Comparison of ENCODE assay signal across 20 cellular contexts in the genomic region with DNA sequence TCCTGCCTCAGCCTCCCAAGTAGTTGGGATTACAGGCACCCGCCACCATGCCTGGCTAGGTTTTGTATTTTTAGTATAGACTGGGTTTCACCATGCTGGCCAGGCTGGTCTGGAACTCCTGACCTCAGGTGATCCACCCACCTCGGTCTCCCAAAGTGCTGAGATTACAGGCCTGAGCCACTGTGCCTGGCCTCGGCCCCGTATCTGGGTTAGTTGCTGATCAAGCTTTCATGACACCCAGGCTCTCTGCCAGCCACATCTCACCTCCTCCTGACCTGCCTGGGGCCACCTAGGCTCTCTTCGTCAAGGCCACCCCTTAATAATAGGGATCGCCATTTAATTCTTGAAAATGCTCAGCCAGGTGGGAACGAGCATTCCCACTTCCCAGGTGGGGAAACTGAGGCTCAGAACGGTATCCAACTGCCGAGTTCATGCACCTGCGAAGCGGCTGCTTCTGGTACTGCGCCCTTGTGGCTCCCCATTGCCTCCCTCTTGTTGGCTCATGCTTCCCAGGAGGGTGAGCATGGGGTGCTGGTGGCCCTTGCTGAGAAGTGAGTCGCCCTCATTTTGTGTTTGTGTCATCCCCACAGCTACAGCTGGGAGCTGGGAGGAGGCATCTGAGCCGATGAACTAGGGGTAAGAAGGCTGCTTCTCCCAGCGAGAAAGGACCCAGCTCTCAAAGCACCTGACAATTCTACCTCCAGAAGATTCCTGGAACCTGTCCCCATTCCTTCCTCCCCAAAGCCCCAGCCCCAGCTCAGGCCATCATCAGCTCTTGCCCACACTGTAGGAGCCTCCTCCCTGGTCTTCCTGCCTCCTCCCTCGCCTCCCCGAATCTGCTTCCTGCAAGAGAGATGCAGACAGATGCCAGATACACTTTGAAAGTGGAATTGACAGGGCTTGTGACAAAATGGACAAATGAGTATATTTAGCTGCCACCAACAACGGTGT. TPM values are rescaled to one million over a fixed set of nuclear protein-coding genes. Genes with fewer than 3 reads are reported as not detected.
DNase-seq lines count a peak whose midpoint lies in the region; ATAC-seq, FAIRE-seq and TF ChIP-seq lines count a peak whose summit lies in the region.
"Had no signal": no experiment of that assay in that cellular context is flagged by ENCODE, and none has a peak within 500 bp of the region (broad histone marks: within the 10 kb centered on the region; RNA-seq: fewer than 3 reads in every experiment).

No MANE protein-coding gene starts in this region.

- CTCF ChIA-PET in A549 (lab: Yijun Ruan, JAX) (interaction anchor here (0.6 to 1.7 kb wide), 7 partner anchors 9 to 261 kb away, joined by 3 to 9 read pairs (median 4); no protein-coding TSS in a partner anchor), WTC11 (lab: Charles Lee) (interaction anchor here (0.9 to 3.2 kb wide), 5 partner anchors 10 to 255 kb away, joined by 3 to 11 read pairs (median 3); no protein-coding TSS in a partner anchor)

- H3K27ac Mint-ChIP-seq in T-helper 17 cell (peak overlapping the region; percentile 29), WTC11 (no peak overlapping the region)

- TF ChIP-seq CTCF in A549 (IDR thresholded peaks at IDR 0.05) (no peak), GM10266 (IDR thresholded peaks at IDR 0.05; ENCODE audit: control insufficient read depth, insufficient read depth, low read depth, missing control alignments) (no peak), foreskin keratinocyte (conservative IDR thresholded peaks at IDR 0.05) (no peak), WTC11 (IDR thresholded peaks at IDR 0.05) (no peak)

- H3K4me1 Mint-ChIP-seq in T-helper 17 cell (peaks cover 12% of the 10 kb centered on the region), WTC11 (no peaks in the 10 kb centered on the region)

- peak; percentile 54 to 60; a peak in 5 of 6 replicates for ATAC-seq in A549
- no peak for ATAC-seq in T-helper 17 cell
- ATAC-seq in foreskin keratinocyte, result peak; percentile 29
- ATAC-seq in WTC11, result no peak
- ATAC-seq in left lobe of liver, result no peak

- H3K36me3 Mint-ChIP-seq in T-helper 17 cell (ENCODE audit: low read depth) (peaks cover 6% of the 10 kb centered on the region), WTC11 (no peaks in the 10 kb centered on the region)

- H3K4me1 ChIP-seq in A549 (peaks cover 11% of the 10 kb centered on the region; the same call in 2 of the 3 replicates), foreskin keratinocyte (no peaks in the 10 kb centered on the region)
- H3K4me1 ChIP-seq: Peyer's patch had no signal

- H3K27ac ChIP-seq in A549 (peak overlapping the region in 1 of 2 experiments; percentile 40; a peak in 3 of 6 replicates), foreskin keratinocyte (no peak overlapping the region)
- H3K27ac ChIP-seq: Peyer's patch had no signal

- H3K9me3 Mint-ChIP-seq in WTC11, result no peaks in the 10 kb centered on the region

- no peak for FAIRE-seq in A549 (lab: Jason Lieb, UNC)
- FAIRE-seq: GM19239 had no signal

- no peaks in the 10 kb centered on the region for H3K27me3 ChIP-seq in foreskin keratinocyte
- H3K27me3 ChIP-seq: Peyer's patch had no signal

- 82% methylated on average over 18 of the region's 18 CpGs for WGBS in A549 (ENCODE audit: missing lambda C conversion rate)

- no peak overlapping the region for H3K4me3 Mint-ChIP-seq in T-helper 17 cell
- H3K4me3 Mint-ChIP-seq in WTC11, result no peak overlapping the region

- no peaks in the 10 kb centered on the region for H3K9me3 ChIP-seq in A549
- no peaks in the 10 kb centered on the region for H3K9me3 ChIP-seq in T-helper 17 cell (ENCODE audit: control insufficient read depth, low read length, poor library complexity, severe bottlenecking)
- H3K9me3 ChIP-seq: Peyer's patch had no signal

- H3K4me2 ChIP-seq in A549, result peak overlapping the region; percentile 3; the same call in 2 of the 3 replicates

- no peak overlapping the region for H3K4me3 ChIP-seq in A549
- H3K4me3 ChIP-seq: Peyer's patch had no signal

- H3K27me3 Mint-ChIP-seq in T-helper 17 cell (peaks cover 7% of the 10 kb centered on the region), WTC11 (ENCODE audit: low read depth) (no peaks in the 10 kb centered on the region)

- POLR2A ChIA-PET in A549 (lab: Yijun Ruan, JAX), result no interaction called here
- POLR2A ChIA-PET in WTC11 (lab: Charles Lee), result interaction anchor here (0.6 to 0.7 kb wide), 2 partner anchors 33 to 1436 kb away, joined by 3 read pairs; no protein-coding TSS in a partner anchor

- DNase-seq in A549 (ENCODE audit: low read depth in 1 of 2, low spot score in 1 of 2) (no peak), GM10266 (ENCODE audit: extremely low spot score) (peak; percentile 3), T-helper 17 cell (no peak), foreskin keratinocyte (no peak), retina (no peak), WTC11 (ENCODE audit: low spot score) (no peak), left lobe of liver (ENCODE audit: low spot score) (no peak), NCI-H2081 treated with DMSO at 0.1 percent for 48 hours (lab: John Stamatoyannopoulos, UW) (no peak)
- DNase-seq: COR-L47, DMS53, IMR-90, Karpas-422, MM.1S, NCI-H1105 treated with DMSO at 0.1 percent for 48 hours, NCI-H1930, NCI-H2171, NCI-H446, Peyer's patch, SIG-M5 had no signal

- TF ChIP-seq EP300 in A549 (IDR thresholded peaks at IDR 0.05), result no peak

- no peak for TF ChIP-seq RAD21 in A549 (conservative IDR thresholded peaks at IDR 0.05 in 1 of 2, IDR thresholded peaks at IDR 0.05 in 1 of 2)

- no peak for TF ChIP-seq POLR2A in A549 (IDR thresholded peaks at IDR 0.05; ENCODE audit: low read length)

TF ChIP-seq in A549, 52 proteins besides CTCF, POLR2A, EP300 and RAD21 (continues in another document):
- TF ChIP-seq MAFK (IDR thresholded peaks at IDR 0.05; ENCODE audit: partially characterized antibody) (no peak), CHD2 (IDR thresholded peaks at IDR 0.05; ENCODE audit: low read length, partially characterized antibody) (no peak), ZSCAN20 (CRISPR knock-in tag; IDR thresholded peaks at IDR 0.05) (no peak), BCL3 (IDR thresholded peaks at IDR 0.05) (no peak), MAZ (IDR thresholded peaks at IDR 0.05; ENCODE audit: borderline replicate concordance, low read depth, low read length) (no peak), SREBF2 (IDR thresholded peaks at IDR 0.05) (no peak), EHMT2 (IDR thresholded peaks at IDR 0.05; ENCODE audit: low read depth) (no peak)
- TF ChIP-seq, protein P1, sequence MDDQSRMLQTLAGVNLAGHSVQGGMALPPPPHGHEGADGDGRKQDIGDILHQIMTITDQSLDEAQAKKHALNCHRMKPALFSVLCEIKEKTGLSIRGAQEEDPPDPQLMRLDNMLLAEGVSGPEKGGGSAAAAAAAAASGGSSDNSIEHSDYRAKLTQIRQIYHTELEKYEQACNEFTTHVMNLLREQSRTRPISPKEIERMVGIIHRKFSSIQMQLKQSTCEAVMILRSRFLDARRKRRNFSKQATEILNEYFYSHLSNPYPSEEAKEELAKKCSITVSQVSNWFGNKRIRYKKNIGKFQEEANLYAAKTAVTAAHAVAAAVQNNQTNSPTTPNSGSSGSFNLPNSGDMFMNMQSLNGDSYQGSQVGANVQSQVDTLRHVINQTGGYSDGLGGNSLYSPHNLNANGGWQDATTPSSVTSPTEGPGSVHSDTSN (IDR thresholded peaks at IDR 0.05), result no peak

TF ChIP-seq in WTC11, 78 proteins besides CTCF, POLR2A, EP300 and RAD21 (continues in another document):
- TF ChIP-seq ARID4B (CRISPR knock-in tag; IDR thresholded peaks at IDR 0.05; ENCODE audit: borderline replicate concordance), result no peak
- no peak for TF ChIP-seq HMGA2 (CRISPR knock-in tag; IDR thresholded peaks at IDR 0.05)
- TF ChIP-seq FOXP1 (CRISPR knock-in tag; IDR thresholded peaks at IDR 0.05; ENCODE audit: borderline replicate concordance), result no peak

RNA-seq across cellular contexts. Expression of gene SNN, which starts 17.3 kb away (rescaled TPM):
- 6.3 and 6.7 TPM in 2 replicates for polyA plus RNA-seq in A549 (2011; rRNA removed)
- 5.9 and 8.5 TPM in 2 replicates for polyA plus RNA-seq in A549 (2012; cell fraction: cytosol; rRNA removed)
- 3.6 and 5.0 TPM in 2 replicates for polyA plus RNA-seq in A549 (2012; cell fraction: nucleus; rRNA removed)
- polyA plus RNA-seq in A549 (2017; fragmentation: RNase III; extraction: RNeasy Plus Mini Kit Qiagen cat#74134 plus additional on column Dnase treatment), result 8.9 to 10.7 TPM (median 9.7 TPM) in 3 replicates
- 4.3 and 4.4 TPM in 2 replicates for polyA minus RNA-seq in A549 (2011; rRNA and poly(A)+ RNA removed)
- total RNA-seq in T-helper 17 cell, result 10 to 100 TPM; 27.8 to 89.7 TPM
- total RNA-seq in foreskin keratinocyte, result 11.5 and 14.2 TPM in 2 replicates
- 7.9 and 11.4 TPM in 2 replicates for polyA plus RNA-seq in foreskin keratinocyte
- total RNA-seq in WTC11 (2021), result 54.2 to 65.2 TPM (median 56.2 TPM) in 3 replicates
- total RNA-seq in left lobe of liver, result 4.4 TPM

Comparison
In these comparisons a context has a peak if more than half of its experiments do, and no peak if none do; other contexts are left out.
1. ATAC-seq: peak in A549 (2 of 2) and foreskin keratinocyte (single experiment); none in T-helper 17 cell (single experiment), WTC11 (single experiment) and left lobe of liver (single experiment).